8 cellular contexts compared by ENCODE assay signal in the genomic region with DNA sequence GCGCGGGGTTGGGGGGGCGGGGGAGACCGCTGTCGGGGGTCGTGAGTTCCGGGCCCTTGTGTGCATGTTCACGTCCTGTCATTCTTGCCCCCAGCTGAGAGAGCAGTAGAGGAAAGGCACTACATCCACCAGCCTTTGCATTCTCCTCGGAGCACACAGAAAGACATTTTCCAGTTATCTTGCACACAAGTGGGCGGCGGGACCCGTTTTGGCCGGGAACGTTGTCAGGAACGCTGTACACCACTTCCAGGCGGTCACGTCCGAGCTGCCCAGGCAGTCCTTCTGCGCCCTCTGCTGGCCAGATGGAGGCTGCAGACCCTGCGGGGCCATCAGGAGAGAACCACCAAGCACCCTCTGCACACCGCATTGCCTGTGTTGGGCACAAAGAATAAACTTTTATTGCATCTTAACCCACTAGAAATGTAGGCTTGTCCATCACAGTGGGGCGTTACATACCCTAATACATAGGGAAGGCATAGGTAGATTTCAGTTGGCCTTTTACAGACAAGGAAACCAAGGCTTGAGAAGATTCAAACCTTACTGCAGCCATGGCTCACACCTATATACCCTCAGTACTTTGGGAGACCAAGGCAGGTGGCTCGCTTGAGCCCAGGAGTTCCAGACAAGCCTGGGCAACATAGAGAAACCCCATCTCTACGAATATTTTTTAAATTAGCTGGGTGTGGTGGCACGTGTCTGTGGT. TPM values are rescaled to one million over a fixed set of nuclear protein-coding genes. Genes with fewer than 3 reads are reported as not detected.
DNase-seq lines count a peak whose midpoint lies in the region; ATAC-seq and TF ChIP-seq lines count a peak whose summit lies in the region.

No MANE protein-coding gene starts in this region.

- peak overlapping the region; percentile 34 for H3K9ac ChIP-seq in Loucy (ENCODE audit: low read depth, low read length, poor library complexity, severe bottlenecking)

- H3F3A ChIP-seq in Loucy (ENCODE audit: low read depth) = no peaks in the 10 kb centered on the region

- peak; percentile 92 for DNase-seq in ELF-1 (ENCODE audit: low read depth, low spot score)
- peak; percentile 2 for DNase-seq in SIG-M5 (lab: John Stamatoyannopoulos, UW)
- DNase-seq in activated T-helper 2 cell treated with anti-CD3 and anti-CD28 coated beads, Interferon-gamma antibody, Interleukin-2, Interleukin-4, amounts not matched to agents 10 μg/mL and 5 μg/mL and 100 μg/mL, durations not matched to agents 14 hours and 24 hours and 36 hours (ENCODE audit: low spot score) = peak; percentile 77
- peak; percentile 79 for DNase-seq in fibroblast of the conjunctiva (ENCODE audit: low read depth)
- DNase-seq in non-pigmented ciliary epithelial cell (ENCODE audit: low read depth) = peak; percentile 45
- DNase-seq in substantia nigra (lab: John Stamatoyannopoulos, UW) = peak in 48 of 49 donors; percentile 35 to 96 (median 81)

- peak; percentile 99 for TF ChIP-seq CTCF in Loucy (conservative IDR thresholded peaks at IDR 0.05; ENCODE audit: low read length)

- H3K9me3 Mint-ChIP-seq in activated T-helper 2 cell treated with anti-CD3 and anti-CD28 coated beads, Interferon-gamma antibody, Interleukin-2, Interleukin-4, amounts not matched to agents 10 μg/mL and 5 μg/mL and 100 μg/mL, durations not matched to agents 14 hours and 24 hours and 36 hours = no peaks in the 10 kb centered on the region

- no peak for ATAC-seq in GM21723 (IDR thresholded peaks at IDR 0.05; ENCODE audit: unreplicated experiment)

- H3K27ac ChIP-seq in substantia nigra (ENCODE audit: low read depth, low read length, poor library complexity, severe bottlenecking) = no peak overlapping the region

- H3K27me3 Mint-ChIP-seq in activated T-helper 2 cell treated with anti-CD3 and anti-CD28 coated beads, Interferon-gamma antibody, Interleukin-2, Interleukin-4, amounts not matched to agents 10 μg/mL and 5 μg/mL and 100 μg/mL, durations not matched to agents 14 hours and 24 hours and 36 hours (ENCODE audit: low read depth) = peaks cover 15% of the 10 kb centered on the region

- H4K20me1 ChIP-seq in Loucy (ENCODE audit: insufficient read depth, low read length, poor library complexity, severe bottlenecking) = no peaks in the 10 kb centered on the region

- no peaks in the 10 kb centered on the region for H3K9me3 ChIP-seq in Loucy (ENCODE audit: insufficient read depth, low read depth, low read length)

- H3K27ac Mint-ChIP-seq in activated T-helper 2 cell treated with anti-CD3 and anti-CD28 coated beads, Interferon-gamma antibody, Interleukin-2, Interleukin-4, amounts not matched to agents 10 μg/mL and 5 μg/mL and 100 μg/mL, durations not matched to agents 14 hours and 24 hours and 36 hours = peak overlapping the region; percentile 55

- no peaks in the 10 kb centered on the region for H3K79me2 ChIP-seq in Loucy (ENCODE audit: insufficient read depth, low read length)

- intact Hi-C loops in activated T-helper 2 cell treated with anti-CD3 and anti-CD28 coated beads, Interferon-gamma antibody, Interleukin-2, Interleukin-4, amounts not matched to agents 10 μg/mL and 5 μg/mL and 100 μg/mL, durations not matched to agents 14 hours and 24 hours and 36 hours (cut with micrococcal nuclease) = loop anchor here (1.0 to 5.0 kb wide), 3 partner anchors 196 to 461 kb away; no protein-coding TSS in a partner anchor

- no peaks in the 10 kb centered on the region for H3K36me3 ChIP-seq in Loucy (ENCODE audit: insufficient read depth, low read length)

- H3K4me2 ChIP-seq in Loucy (ENCODE audit: low read depth, low read length, poor library complexity, severe bottlenecking) = peak overlapping the region; percentile 39

- H3K36me3 Mint-ChIP-seq in activated T-helper 2 cell treated with anti-CD3 and anti-CD28 coated beads, Interferon-gamma antibody, Interleukin-2, Interleukin-4, amounts not matched to agents 10 μg/mL and 5 μg/mL and 100 μg/mL, durations not matched to agents 14 hours and 24 hours and 36 hours (ENCODE audit: low read depth) = no peaks in the 10 kb centered on the region

- no peaks in the 10 kb centered on the region for H3K27me3 ChIP-seq in Loucy (ENCODE audit: insufficient read depth, low read length, poor library complexity, severe bottlenecking)

- no peaks in the 10 kb centered on the region for H3K9me2 ChIP-seq in Loucy (replicated peaks; ENCODE audit: low read depth, low read length)

- H3K4me3 ChIP-seq in Loucy (ENCODE audit: low read length, poor library complexity, severe bottlenecking) = no peak overlapping the region

- peaks cover 11% of the 10 kb centered on the region for H3K4me1 Mint-ChIP-seq in activated T-helper 2 cell treated with anti-CD3 and anti-CD28 coated beads, Interferon-gamma antibody, Interleukin-2, Interleukin-4, amounts not matched to agents 10 μg/mL and 5 μg/mL and 100 μg/mL, durations not matched to agents 14 hours and 24 hours and 36 hours (ENCODE audit: low read depth)

- H3K4me3 Mint-ChIP-seq in activated T-helper 2 cell treated with anti-CD3 and anti-CD28 coated beads, Interferon-gamma antibody, Interleukin-2, Interleukin-4, amounts not matched to agents 10 μg/mL and 5 μg/mL and 100 μg/mL, durations not matched to agents 14 hours and 24 hours and 36 hours (ENCODE audit: low read depth) = no peak overlapping the region

- H3K4me1 ChIP-seq in Loucy (ENCODE audit: insufficient read depth, low read length, poor library complexity, severe bottlenecking) = peaks cover 40% of the 10 kb centered on the region

- H2AFZ ChIP-seq in Loucy (ENCODE audit: low read length) = peak overlapping the region; percentile 74

RNA-seq across cellular contexts. Expression of gene CDKN1C, which starts 2.8 kb away (rescaled TPM):
- 1.7 TPM in 2 replicates for total RNA-seq in activated T-helper 2 cell treated with anti-CD3 and anti-CD28 coated beads, Interferon-gamma antibody, Interleukin-2, Interleukin-4, amounts not matched to agents 10 μg/mL and 5 μg/mL and 100 μg/mL, durations not matched to agents 14 hours and 24 hours and 36 hours

RNA-seq across cellular contexts. Expression of gene PHLDA2, which starts 40.8 kb away (rescaled TPM):
- total RNA-seq in activated T-helper 2 cell treated with anti-CD3 and anti-CD28 coated beads, Interferon-gamma antibody, Interleukin-2, Interleukin-4, amounts not matched to agents 10 μg/mL and 5 μg/mL and 100 μg/mL, durations not matched to agents 14 hours and 24 hours and 36 hours = 34.5 and 34.7 TPM in 2 replicates

Comparison
In these comparisons a context has a peak if more than half of its experiments do, and no peak if none do; other contexts are left out.
1. DNase-seq: peak in every context shown above with its lines; median percentile 92 in ELF-1; 81 in substantia nigra; 79 in fibroblast of the conjunctiva; 77 in activated T-helper 2 cell treated with anti-CD3 and anti-CD28 coated beads, Interferon-gamma antibody, Interleukin-2, Interleukin-4, amounts not matched to agents 10 μg/mL and 5 μg/mL and 100 μg/mL, durations not matched to agents 14 hours and 24 hours and 36 hours; 45 in non-pigmented ciliary epithelial cell; 2 in SIG-M5.